8 cellular contexts compared by ENCODE assay signal in the genomic region with DNA sequence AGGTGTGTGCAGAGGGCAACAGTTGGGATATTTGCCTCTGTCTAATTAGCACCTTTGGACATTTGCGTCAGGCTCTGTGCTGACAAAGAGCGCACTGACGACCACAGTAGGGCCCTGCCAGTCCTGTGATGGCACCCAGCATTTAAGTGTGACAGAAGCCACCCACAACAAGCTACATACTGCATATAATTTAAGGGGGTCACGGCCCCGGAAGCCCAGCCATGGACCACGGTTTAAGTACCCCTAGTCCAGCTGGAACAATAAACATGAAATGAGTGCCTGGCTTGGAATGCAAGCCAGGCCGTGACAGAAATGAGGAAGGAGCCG. TPM values are rescaled to one million over a fixed set of nuclear protein-coding genes. Genes with fewer than 3 reads are reported as not detected.
A peak's percentile ranks its signal among the peaks of the same experiment; 100 is the strongest.
DNase-seq lines count a peak whose midpoint lies in the region; ATAC-seq and TF ChIP-seq lines count a peak whose summit lies in the region.

No MANE protein-coding gene starts in this region.

- H3K14ac ChIP-seq in trophoblast cell (ENCODE audit: low read length), result peak overlapping the region; percentile 87

- H2BK5ac ChIP-seq in trophoblast cell (ENCODE audit: low read depth, low read length, poor library complexity), result peak overlapping the region; percentile 68

- H2AFZ ChIP-seq in fibroblast of lung (ENCODE audit: low read length) (peak overlapping the region; percentile 45), trophoblast cell (ENCODE audit: insufficient read depth, low read length, poor library complexity) (peak overlapping the region; percentile 46)

- peaks cover 11% of the 10 kb centered on the region for H3K27me3 ChIP-seq in fibroblast of lung (ENCODE audit: control insufficient read depth, insufficient read depth, low read length)
- H3K27me3 ChIP-seq in trophoblast cell (ENCODE audit: insufficient read depth, low read length), result no peaks in the 10 kb centered on the region

- no peak overlapping the region for H3K23ac ChIP-seq in trophoblast cell (ENCODE audit: low read length)

- peak overlapping the region; percentile 76 for H3K4ac ChIP-seq in trophoblast cell (ENCODE audit: low read depth, low read length)

- H4K8ac ChIP-seq in trophoblast cell (ENCODE audit: low read depth, low read length), result peak overlapping the region; percentile 96

- no peak for TF ChIP-seq CTCF in GM12865 (IDR thresholded peaks at IDR 0.05; ENCODE audit: insufficient read depth, low read depth, low read length, missing control alignments)
- no peak for TF ChIP-seq CTCF in fibroblast of lung (conservative IDR thresholded peaks at IDR 0.05 in 1 of 2, IDR thresholded peaks at IDR 0.05 in 1 of 2; ENCODE audit: low read depth in 1 of 2, low read length in 2 of 2)

- H3K79me2 ChIP-seq in fibroblast of lung (ENCODE audit: control insufficient read depth, insufficient read depth, low read length) (peaks cover 11% of the 10 kb centered on the region), trophoblast cell (ENCODE audit: control insufficient read depth, insufficient read depth, low read length, poor library complexity) (peaks cover 9% of the 10 kb centered on the region)

- peak overlapping the region; percentile 98 for H3K9ac ChIP-seq in fibroblast of lung (ENCODE audit: insufficient read depth, low read length)
- H3K9ac ChIP-seq in trophoblast cell (ENCODE audit: low read length), result peak overlapping the region; percentile 100

- H2AK5ac ChIP-seq in trophoblast cell (ENCODE audit: low read length), result peak overlapping the region; percentile 77

- H3K79me1 ChIP-seq in trophoblast cell (ENCODE audit: low read length), result peaks cover 12% of the 10 kb centered on the region

- DNase-seq in GM12865 (ENCODE audit: low read depth), result peak; percentile 31
- peak; percentile 7 for DNase-seq in T follicular helper cell (ENCODE audit: low read depth)
- DNase-seq in fibroblast of lung (ENCODE audit: low read depth in 2 of 2), result no peak
- no peak for DNase-seq in trophoblast cell
- no peak for DNase-seq in COLO829 (ENCODE audit: low spot score)
- DNase-seq in OCI-M1 (lab: John Stamatoyannopoulos, UW), result no peak
- DNase-seq in C1 segment of cervical spinal cord (lab: John Stamatoyannopoulos, UW), result no peak

- H3K9me3 ChIP-seq in fibroblast of lung (ENCODE audit: control insufficient read depth, insufficient read depth, low read depth, low read length) (no peaks in the 10 kb centered on the region), trophoblast cell (ENCODE audit: insufficient read depth, low read depth, low read length) (peaks cover 2% of the 10 kb centered on the region)

- H3K36me3 ChIP-seq in fibroblast of lung (ENCODE audit: control insufficient read depth, insufficient read depth, low read length), result no peaks in the 10 kb centered on the region
- no peaks in the 10 kb centered on the region for H3K36me3 ChIP-seq in trophoblast cell (ENCODE audit: control insufficient read depth in 1 of 2, insufficient read depth in 2 of 2, low read length in 2 of 2)

- H4K12ac ChIP-seq in trophoblast cell (ENCODE audit: low read depth, low read length), result peak overlapping the region; percentile 86

- peak overlapping the region; percentile 90 for H3K4me2 ChIP-seq in fibroblast of lung (ENCODE audit: extremely low read depth, insufficient read depth, low read length)
- peak overlapping the region; percentile 100 for H3K4me2 ChIP-seq in trophoblast cell (ENCODE audit: low read length)

- H3K27ac ChIP-seq in fibroblast of lung (ENCODE audit: insufficient read depth, low read length) (peak overlapping the region; percentile 99), trophoblast cell (ENCODE audit: low read depth, low read length) (peak overlapping the region; percentile 93)

- no CpG with 5 or more reads among the region's 8 CpGs for WGBS in trophoblast cell (ENCODE audit: extremely low coverage, insufficient coverage, insufficient read length)

- H4K20me1 ChIP-seq in fibroblast of lung (ENCODE audit: control insufficient read depth, extremely low read depth, insufficient read depth, low read length), result no peaks in the 10 kb centered on the region

- H3K4me1 ChIP-seq in fibroblast of lung (ENCODE audit: control insufficient read depth, extremely low read depth, insufficient read depth, low read length) (peaks cover 9% of the 10 kb centered on the region), trophoblast cell (ENCODE audit: control insufficient read depth in 1 of 2, insufficient read depth in 2 of 2, low read length in 2 of 2) (peaks cover 6 to 8% of the 10 kb centered on the region in 2 experiments)

- H2BK12ac ChIP-seq in trophoblast cell (ENCODE audit: low read length), result no peak overlapping the region

- ATAC-seq in HG02588 (IDR thresholded peaks at IDR 0.05; ENCODE audit: unreplicated experiment), result peak; percentile 1

- peak overlapping the region; percentile 32 for H2BK120ac ChIP-seq in trophoblast cell (ENCODE audit: insufficient read depth, low read length, poor library complexity)

- H4K91ac ChIP-seq in trophoblast cell (ENCODE audit: low read depth, low read length), result peak overlapping the region; percentile 94

- peak overlapping the region; percentile 81 for H3K4me3 ChIP-seq in GM12865 (ENCODE audit: low read depth, low read length)
- peak overlapping the region; percentile 70 to 92 (median 85) for H3K4me3 ChIP-seq in fibroblast of lung (replicated peaks in 1 of 4; ENCODE audit: control extremely low read depth in 1 of 4, insufficient read depth in 1 of 4, low read depth in 3 of 4, low read length in 4 of 4)
- peak overlapping the region; percentile 90 for H3K4me3 ChIP-seq in trophoblast cell (ENCODE audit: low read depth, low read length)

- H3K18ac ChIP-seq in trophoblast cell (ENCODE audit: low read length), result peak overlapping the region; percentile 77

RNA-seq across cellular contexts. Expression of a gene that starts 16.8 kb away (rescaled TPM):
- total RNA-seq in fibroblast of lung, result 394 and 677 TPM in 2 replicates
- polyA plus RNA-seq in fibroblast of lung, result 128 and 186 TPM in 2 replicates
- polyA plus RNA-seq in fibroblast of lung (2012), result 362 and 387 TPM in 2 replicates
- polyA minus RNA-seq in fibroblast of lung (ENCODE audit: low replicate concordance), result 1,364 and 1,482 TPM in 2 replicates
- polyA plus RNA-seq in trophoblast cell (2013), result 105 and 109 TPM in 2 replicates

Comparison
In these comparisons a context has a peak if more than half of its experiments do, and no peak if none do; other contexts are left out.
1. DNase-seq: peak in GM12865 (single experiment) and T follicular helper cell (single experiment); none in fibroblast of lung (0 of 2), trophoblast cell (0 of 2), COLO829 (single experiment), OCI-M1 (single experiment) and C1 segment of cervical spinal cord (0 of 14).
2. Peak in every context shown above with its lines, with median percentiles within 50 percentile points of each other: H3K4me3 ChIP-seq.